1 cellular context compared by ENCODE assay signal in the genomic region with DNA sequence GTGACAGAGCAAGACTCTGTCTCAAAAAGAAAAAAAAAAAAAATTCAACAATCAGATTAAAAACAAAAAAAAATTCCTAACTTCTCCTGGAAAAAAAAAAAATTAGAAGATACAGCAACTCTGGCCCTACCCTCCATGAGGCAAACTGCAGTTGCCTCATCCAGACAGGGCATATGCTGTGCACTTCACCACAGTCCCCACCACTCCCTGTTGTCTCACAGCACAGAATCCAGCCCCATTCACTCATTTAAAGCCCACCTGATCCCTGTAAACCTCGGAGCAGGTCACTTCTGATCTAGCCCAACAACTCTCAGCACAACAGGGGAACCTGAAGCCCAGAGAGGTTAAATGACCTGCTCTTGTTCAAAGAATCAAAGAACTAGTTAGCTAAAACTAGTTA.
TF ChIP-seq lines count a peak whose summit lies in the region.

No MANE protein-coding gene starts in this region.

TF ChIP-seq in H1, 55 proteins besides CTCF, POLR2A, EP300 and RAD21:
- no peak for TF ChIP-seq RFX5 (IDR thresholded peaks at IDR 0.05; ENCODE audit: borderline replicate concordance, low read depth, low read length)
- TF ChIP-seq HDAC2 (IDR thresholded peaks at IDR 0.05; ENCODE audit: borderline replicate concordance in 1 of 2, low read depth in 2 of 2, low read length in 2 of 2): no peak
- no peak for TF ChIP-seq FOSL1 (IDR thresholded peaks at IDR 0.05; ENCODE audit: insufficient read depth, low read depth, low read length)
- TF ChIP-seq KDM1A (IDR thresholded peaks at IDR 0.05; ENCODE audit: borderline replicate concordance, low read length): 0 out of 2 replicates have a peak, but pooled peaks have one; percentile 32
